In genomic region chr15:70775160-70775559, GRCh38 we compare ENCODE assay signal across 15 cellular contexts. TPM values are rescaled to one million over a fixed set of nuclear protein-coding genes. Genes with fewer than 3 reads are reported as not detected.
DNase-seq lines count a peak whose midpoint lies in the region; TF ChIP-seq lines count a peak whose summit lies in the region.
"Had no signal": no experiment of that assay in that cellular context is flagged by ENCODE, and none has a peak within 500 bp of the region (broad histone marks: within the 10 kb centered on the region; RNA-seq: fewer than 3 reads in every experiment).

No MANE protein-coding gene starts in this region.

- H3K4me3 Mint-ChIP-seq in Caco-2 (ENCODE audit: unreplicated experiment): no peak overlapping the region
- H3K4me3 Mint-ChIP-seq: activated naive CD4-positive, alpha-beta T cell treated with anti-CD3 and anti-CD28 coated beads, Interleukin-2, amount 10 ng/mL, durations not matched to agents 7 days and 5 days; T-helper 2 cell treated with Interferon-gamma antibody and Interleukin-4, amounts not matched to agents 5 μg/mL and 100 μg/mL, for 36 hours had no signal

- H4K91ac ChIP-seq in mesenchymal stem cell (ENCODE audit: low read length): no peak overlapping the region

- H3K4me3 ChIP-seq in mammary epithelial cell (replicated peaks in 1 of 3; ENCODE audit: insufficient read depth in 1 of 3, low read depth in 2 of 3, low read length in 3 of 3) (no peak overlapping the region), mesenchymal stem cell (ENCODE audit: insufficient read depth in 1 of 2, low read depth in 1 of 2, low read length in 2 of 2) (peak overlapping the region in 1 of 2 experiments; percentile 32), Caco-2 (ENCODE audit: low read depth, low read length) (no peak overlapping the region), esophagus squamous epithelium (no peak overlapping the region)
- H3K4me3 ChIP-seq: BLaER1, dorsolateral prefrontal cortex, upper lobe of left lung had no signal

- POLR2A ChIA-PET in Caco-2 (lab: Charles Lee): no interaction called here

- H3K9ac ChIP-seq in mammary epithelial cell (ENCODE audit: insufficient read depth, low read length) (no peak overlapping the region), mesenchymal stem cell (ENCODE audit: low read length) (peak overlapping the region; percentile 7)
- H3K9ac ChIP-seq: BLaER1 had no signal

- no peak overlapping the region for H3K27ac Mint-ChIP-seq in Caco-2 (ENCODE audit: unreplicated experiment)
- H3K27ac Mint-ChIP-seq: activated naive CD4-positive, alpha-beta T cell treated with anti-CD3 and anti-CD28 coated beads, Interleukin-2, amount 10 ng/mL, durations not matched to agents 7 days and 5 days; T-helper 2 cell treated with Interferon-gamma antibody and Interleukin-4, amounts not matched to agents 5 μg/mL and 100 μg/mL, for 36 hours had no signal

- H3K27ac ChIP-seq in mammary epithelial cell (ENCODE audit: insufficient read depth, low read depth, low read length) (no peak overlapping the region), mesenchymal stem cell (ENCODE audit: low read length, poor library complexity, severe bottlenecking) (peak overlapping the region; percentile 52), esophagus squamous epithelium (peak overlapping the region in 1 of 4 donors; percentile 3)
- H3K27ac ChIP-seq: BLaER1, dorsolateral prefrontal cortex, upper lobe of left lung had no signal

- CTCF ChIA-PET in mammary epithelial cell (lab: Charles Lee; ENCODE audit: low non-redundant PET) (interaction anchor here (0.7 kb wide), 1 partner anchor 179 kb away, joined by 3 read pairs; no protein-coding TSS in a partner anchor), Caco-2 (lab: Charles Lee) (no interaction called here)

- H2AK5ac ChIP-seq in mesenchymal stem cell (ENCODE audit: low read length, severe bottlenecking): no peak overlapping the region

- H2BK120ac ChIP-seq in mesenchymal stem cell (ENCODE audit: low read depth, low read length): no peak overlapping the region

- intact Hi-C loops in mammary epithelial cell (cut with micrococcal nuclease) (no loop called here), Caco-2 (cut with micrococcal nuclease; ENCODE audit: unreplicated experiment) (no loop called here), esophagus squamous epithelium (cut with DNase I) (no loop called here)

- no peak overlapping the region for H3K23ac ChIP-seq in mesenchymal stem cell (ENCODE audit: low read length in 2 of 2)

- no peak overlapping the region for H3K4ac ChIP-seq in mesenchymal stem cell (ENCODE audit: low read depth in 1 of 2, low read length in 2 of 2)

- TF ChIP-seq CTCF in mammary epithelial cell (conservative IDR thresholded peaks at IDR 0.05 in 1 of 2, IDR thresholded peaks at IDR 0.05 in 1 of 2; ENCODE audit: extremely low read depth in 1 of 2, insufficient read depth in 1 of 2, low read depth in 1 of 2, low read length in 2 of 2) (no peak), Caco-2 (IDR thresholded peaks at IDR 0.05; ENCODE audit: insufficient read depth in 1 of 2, low read depth in 1 of 2, low read length in 1 of 2, severe bottlenecking in 1 of 2, unreplicated experiment in 1 of 2) (no peak), esophagus squamous epithelium (IDR thresholded peaks at IDR 0.05) (no peak)

- H2BK15ac ChIP-seq in mesenchymal stem cell (ENCODE audit: low read depth, poor library complexity, severe bottlenecking): no peak overlapping the region

- H2BK5ac ChIP-seq in mesenchymal stem cell (ENCODE audit: low read depth, low read length, poor library complexity, severe bottlenecking): no peak overlapping the region

- H3K4me1 Mint-ChIP-seq in Caco-2 (ENCODE audit: low read depth, unreplicated experiment): peaks cover 47% of the 10 kb centered on the region
- H3K4me1 Mint-ChIP-seq: activated naive CD4-positive, alpha-beta T cell treated with anti-CD3 and anti-CD28 coated beads, Interleukin-2, amount 10 ng/mL, durations not matched to agents 7 days and 5 days had no signal

- H4K8ac ChIP-seq in mesenchymal stem cell (ENCODE audit: low read length): no peak overlapping the region

- H3K18ac ChIP-seq in mesenchymal stem cell (ENCODE audit: low read depth in 1 of 2, low read length in 2 of 2): no peak overlapping the region

- no peaks in the 10 kb centered on the region for H3K27me3 Mint-ChIP-seq in Caco-2 (ENCODE audit: insufficient read depth, unreplicated experiment)

- H2BK12ac ChIP-seq in mesenchymal stem cell (ENCODE audit: low read length in 2 of 2): peak overlapping the region in 1 of 2 experiments; percentile 77

- no peaks in the 10 kb centered on the region for H3K79me1 ChIP-seq in mesenchymal stem cell (replicated peaks; ENCODE audit: low read length, poor library complexity, severe bottlenecking)

- H3K36me3 ChIP-seq in mammary epithelial cell (ENCODE audit: insufficient read depth, low read length): no peaks in the 10 kb centered on the region
- H3K36me3 ChIP-seq in mesenchymal stem cell (ENCODE audit: control insufficient read depth in 1 of 2, insufficient read depth in 2 of 2, low read depth in 1 of 2, low read length in 2 of 2): no peaks in the 10 kb centered on the region
- H3K36me3 ChIP-seq in Caco-2 (ENCODE audit: control insufficient read depth, insufficient read depth, low read length): no peaks in the 10 kb centered on the region
- no peaks in the 10 kb centered on the region for H3K36me3 ChIP-seq in esophagus squamous epithelium
- H3K36me3 ChIP-seq: BLaER1, upper lobe of left lung had no signal

- no peaks in the 10 kb centered on the region for H4K20me1 ChIP-seq in mammary epithelial cell (ENCODE audit: insufficient read depth, low read length)
- H4K20me1 ChIP-seq: BLaER1 had no signal

- WGBS in mammary epithelial cell (ENCODE audit: low coverage, missing lambda C conversion rate): 70% methylated on average over 2 of the region's 2 CpGs
- WGBS in mesenchymal stem cell: 50% methylated on average over 2 of the region's 2 CpGs
- WGBS in esophagus squamous epithelium, 2 donors: 63 to 71% methylated on average over 2 of the region's 2 CpGs

- peak; percentile 50 for DNase-seq in AG08396 (ENCODE audit: low spot score)
- peak; percentile 93 for DNase-seq in LHCN-M2 (ENCODE audit: low read depth)
- DNase-seq in mammary epithelial cell: peak; percentile 53
- peak; percentile 73 for DNase-seq in mesenchymal stem cell
- no peak for DNase-seq in Caco-2
- DNase-seq in DMS114 treated with DMSO at 0.1 percent for 48 hours (lab: John Stamatoyannopoulos, UW; ENCODE audit: unreplicated experiment): no peak
- DNase-seq in esophagus squamous epithelium (lab: John Stamatoyannopoulos, UW): no peak
- DNase-seq in C1 segment of cervical spinal cord (lab: John Stamatoyannopoulos, UW): no peak
- DNase-seq: activated naive CD4-positive, alpha-beta T cell treated with anti-CD3 and anti-CD28 coated beads, Interleukin-2, amount 10 ng/mL, durations not matched to agents 7 days and 5 days; dorsolateral prefrontal cortex; head of caudate nucleus; Karpas-422; upper lobe of left lung had no signal

- no TSS peak for BruUV-seq in mammary epithelial cell (replicated peaks; lab: Mats Ljungman, UMichigan)
- BruUV-seq in Caco-2 (replicated peaks; lab: Mats Ljungman, UMichigan): no TSS peak

- in situ Hi-C loops in mammary epithelial cell (cut with MboI; ENCODE audit: low sequenced_read_pairs in 2 of 2): no loop called here

- no peak overlapping the region for H3K14ac ChIP-seq in mesenchymal stem cell (ENCODE audit: low read length in 2 of 2)

- H3K4me2 ChIP-seq in mammary epithelial cell (ENCODE audit: insufficient read depth, low read depth, low read length) (peak overlapping the region; percentile 17), mesenchymal stem cell (ENCODE audit: low read length, poor library complexity, severe bottlenecking) (no peak overlapping the region)
- H3K4me2 ChIP-seq: BLaER1 had no signal

- H3K4me1 ChIP-seq in mammary epithelial cell (ENCODE audit: insufficient read depth, low read length) (peaks cover 37% of the 10 kb centered on the region), mesenchymal stem cell (ENCODE audit: control insufficient read depth, insufficient read depth, low read depth, low read length) (peaks cover 7% of the 10 kb centered on the region), Caco-2 (peaks cover 24% of the 10 kb centered on the region), esophagus squamous epithelium (peaks cover 0 to 19% (median 0%) of the 10 kb centered on the region in 3 donors)
- H3K4me1 ChIP-seq: BLaER1 had no signal

- H3K9me3 ChIP-seq in mammary epithelial cell (replicated peaks; ENCODE audit: insufficient read depth, low read length): no peaks in the 10 kb centered on the region
- no peaks in the 10 kb centered on the region for H3K9me3 ChIP-seq in mesenchymal stem cell (ENCODE audit: control insufficient read depth, low read length)
- H3K9me3 ChIP-seq in Caco-2: no peaks in the 10 kb centered on the region
- H3K9me3 ChIP-seq in esophagus squamous epithelium: no peaks in the 10 kb centered on the region
- H3K9me3 ChIP-seq: BLaER1, upper lobe of left lung had no signal

- no peaks in the 10 kb centered on the region for H3K79me2 ChIP-seq in mammary epithelial cell (ENCODE audit: insufficient read depth, low read length)

- dilution Hi-C loops in mammary epithelial cell (cut with HindIII; ENCODE audit: low sequenced_read_pairs): no loop called here

- no peak for TF ChIP-seq POLR2A in esophagus squamous epithelium (IDR thresholded peaks at IDR 0.05)

- no peaks in the 10 kb centered on the region for H3K36me3 Mint-ChIP-seq in Caco-2 (ENCODE audit: insufficient read depth, unreplicated experiment)
- H3K36me3 Mint-ChIP-seq: activated naive CD4-positive, alpha-beta T cell treated with anti-CD3 and anti-CD28 coated beads, Interleukin-2, amount 10 ng/mL, durations not matched to agents 7 days and 5 days had no signal

- H2AFZ ChIP-seq in mammary epithelial cell (ENCODE audit: low read depth, low read length) (peak overlapping the region; percentile 61), mesenchymal stem cell (ENCODE audit: low read depth, low read length) (no peak overlapping the region)

- peaks cover 11% of the 10 kb centered on the region for H3K9me3 Mint-ChIP-seq in Caco-2 (ENCODE audit: unreplicated experiment)
- H3K9me3 Mint-ChIP-seq: activated naive CD4-positive, alpha-beta T cell treated with anti-CD3 and anti-CD28 coated beads, Interleukin-2, amount 10 ng/mL, durations not matched to agents 7 days and 5 days; T-helper 2 cell treated with Interferon-gamma antibody and Interleukin-4, amounts not matched to agents 5 μg/mL and 100 μg/mL, for 36 hours had no signal

- H3K27me3 ChIP-seq in mammary epithelial cell (ENCODE audit: insufficient read depth, low read length) (no peaks in the 10 kb centered on the region), mesenchymal stem cell (ENCODE audit: control insufficient read depth in 1 of 2, insufficient read depth in 1 of 2, low read length in 2 of 2) (no peaks in the 10 kb centered on the region), Caco-2 (replicated peaks; ENCODE audit: control insufficient read depth, insufficient read depth, low read length) (no peaks in the 10 kb centered on the region), esophagus squamous epithelium (no peaks in the 10 kb centered on the region)
- H3K27me3 ChIP-seq: BLaER1, upper lobe of left lung had no signal

RNA-seq across cellular contexts. Expression of gene UACA, which starts 11.8 kb away (rescaled TPM):
- 41.1 and 48.2 TPM in 2 replicates for total RNA-seq in LHCN-M2 (2014; rRNA removed)
- 38.1 TPM for polyA plus RNA-seq in LHCN-M2 (2012)
- 10 to 100 TPM; 19.2 to 39.6 TPM for total RNA-seq in mammary epithelial cell
- polyA plus RNA-seq in mammary epithelial cell: 19.0 TPM
- 81.9 TPM for polyA minus RNA-seq in mammary epithelial cell
- 56.0 TPM for polyA plus RNA-seq in mesenchymal stem cell (2013, experiment 1 of 2)
- polyA plus RNA-seq in mesenchymal stem cell (2013, experiment 2 of 2): 52.3 TPM
- 120 and 141 TPM in 2 replicates for total RNA-seq in Caco-2 (2022)
- 10 to 100 TPM; 18.3 to 55.3 (median 29.8) TPM for total RNA-seq in esophagus squamous epithelium

Comparison
In these comparisons a context has a peak if more than half of its experiments do, and no peak if none do; other contexts are left out.
1. DNase-seq: peak in AG08396 (single experiment), LHCN-M2 (single experiment), mammary epithelial cell (single experiment) and mesenchymal stem cell (single experiment); none in Caco-2 (0 of 2), DMS114 treated with DMSO at 0.1 percent for 48 hours (single experiment), esophagus squamous epithelium (single experiment) and C1 segment of cervical spinal cord (0 of 14).